19 cellular contexts compared by ENCODE assay signal in genomic region chr17:43528319-43528987, GRCh38. TPM values are rescaled to one million over a fixed set of nuclear protein-coding genes. Genes with fewer than 3 reads are reported as not detected.
DNase-seq lines count a peak whose midpoint lies in the region; ATAC-seq and TF ChIP-seq lines count a peak whose summit lies in the region.
"Had no signal": no experiment of that assay in that cellular context is flagged by ENCODE, and none has a peak within 500 bp of the region (broad histone marks: within the 10 kb centered on the region; RNA-seq: fewer than 3 reads in every experiment).

No MANE protein-coding gene starts in this region.

- 62 to 80% methylated on average over 8 to 13 of the region's 13 CpGs for WGBS in body of pancreas, 2 donors
- no CpG with 5 or more reads among the region's 13 CpGs for WGBS in H9 (ENCODE audit: extremely low coverage, insufficient read length, low lambda C conversion rate)

- peak; percentile 32 for DNase-seq in HuH-7 (ENCODE audit: low spot score)
- peak; percentile 57 to 71 (median 67) for DNase-seq in body of pancreas
- no peak for DNase-seq in left lobe of liver (ENCODE audit: low spot score)
- DNase-seq in sciatic nerve (ENCODE audit: low spot score): peak; percentile 61
- no peak for DNase-seq in T-helper 17 cell
- no peak for DNase-seq in H9
- DNase-seq in activated CD4-positive, alpha-beta T cell treated with anti-CD3 and anti-CD28 coated beads, Interleukin-2, amount 50 U/mL, for 1 hour: no peak
- DNase-seq: activated CD4-positive, alpha-beta memory T cell treated with anti-CD3 and anti-CD28 coated beads, Interleukin-2, amount 10 ng/mL, durations not matched to agents 7 days and 5 days; activated T-cell treated with anti-CD3 and anti-CD28 coated beads, Interleukin-2, amount 50 U/mL, for 72 hours; cortex of kidney; lower lobe of right lung; NCI-H1048; NCI-H774; SIG-M5; stimulated activated naive CD4-positive, alpha-beta T cell treated with Interleukin-2 at 50 U/mL for 16 hours had no signal

- TF ChIP-seq CTCF in body of pancreas (IDR thresholded peaks at IDR 0.05): no peak
- TF ChIP-seq CTCF in H9 (conservative IDR thresholded peaks at IDR 0.05): no peak

- H2BK20ac ChIP-seq in H9 (ENCODE audit: low read depth, low read length, poor library complexity, severe bottlenecking): no peak overlapping the region

- H3K23me2 ChIP-seq in H9 (ENCODE audit: insufficient read length, low read depth, low read length, poor library complexity, severe bottlenecking): no peaks in the 10 kb centered on the region

- H3K36me3 ChIP-seq in body of pancreas (replicated peaks in 1 of 2; ENCODE audit: insufficient read depth in 1 of 2, low read depth in 2 of 2): peaks cover 0 to 18% of the 10 kb centered on the region in 2 donors

- H3K9me3 Mint-ChIP-seq in H9: no peaks in the 10 kb centered on the region
- H3K9me3 Mint-ChIP-seq: activated CD4-positive, alpha-beta memory T cell treated with anti-CD3 and anti-CD28 coated beads, Interleukin-2, amount 10 ng/mL, durations not matched to agents 7 days and 5 days; activated T-cell treated with anti-CD3 and anti-CD28 coated beads, Interleukin-2, amount 50 U/mL, for 72 hours had no signal

- no peak overlapping the region for H3K18ac ChIP-seq in H9 (ENCODE audit: insufficient read length, low read depth, low read length)

- H2AFZ ChIP-seq in H9 (ENCODE audit: low read length): no peak overlapping the region

- peaks cover 39% of the 10 kb centered on the region for H3K4me1 ChIP-seq in body of pancreas
- peaks cover 11% of the 10 kb centered on the region; the same call in 1 of the 2 replicates for H3K4me1 ChIP-seq in H9 (ENCODE audit: insufficient read depth, low read length)

- H3K79me1 ChIP-seq in H9 (ENCODE audit: insufficient read depth, low read depth, low read length, poor library complexity, severe bottlenecking): no peaks in the 10 kb centered on the region

- H2AK5ac ChIP-seq in H9 (ENCODE audit: insufficient read length, low read length): no peak overlapping the region

- H3K27me3 ChIP-seq in body of pancreas (no peaks in the 10 kb centered on the region), H9 (ENCODE audit: insufficient read depth, low read length) (no peaks in the 10 kb centered on the region)

- no peak overlapping the region for H3K23ac ChIP-seq in H9 (ENCODE audit: insufficient read length, low read depth, low read length)

- H3K56ac ChIP-seq in H9 (ENCODE audit: insufficient read length, low read depth, low read length): no peak overlapping the region

- no peak overlapping the region for H4K8ac ChIP-seq in H9 (replicated peaks; ENCODE audit: insufficient read length, low read depth, low read length)

- H3K36me3 Mint-ChIP-seq in T-helper 17 cell (ENCODE audit: low read depth) (no peaks in the 10 kb centered on the region), H9 (ENCODE audit: insufficient read depth in 1 of 3, low read depth in 3 of 3) (peaks cover 30 to 75% (median 37%) of the 10 kb centered on the region in 3 experiments; a peak in 6 of 7 replicates)

- H3K27me3 Mint-ChIP-seq in T-helper 17 cell: no peaks in the 10 kb centered on the region
- H3K27me3 Mint-ChIP-seq in H9 (ENCODE audit: low read depth): peaks cover 31% of the 10 kb centered on the region
- H3K27me3 Mint-ChIP-seq: activated CD4-positive, alpha-beta memory T cell treated with anti-CD3 and anti-CD28 coated beads, Interleukin-2, amount 10 ng/mL, durations not matched to agents 7 days and 5 days; B cell had no signal

- H2BK120ac ChIP-seq in H9 (ENCODE audit: low read depth, low read length, poor library complexity, severe bottlenecking): no peak overlapping the region

- H4K20me1 ChIP-seq in H9 (ENCODE audit: control insufficient read depth, insufficient read depth, insufficient read length): no peaks in the 10 kb centered on the region

- H2BK15ac ChIP-seq in H9 (ENCODE audit: low read depth, low read length): no peak overlapping the region

- no peak overlapping the region for H3K4me3 ChIP-seq in body of pancreas
- H3K4me3 ChIP-seq: lower lobe of right lung, smooth muscle cell had no signal

- no peak overlapping the region for H3K4ac ChIP-seq in H9 (ENCODE audit: low read depth, low read length)

- H2BK5ac ChIP-seq in H9 (ENCODE audit: insufficient read length, low read length): no peak overlapping the region

- H4K91ac ChIP-seq in H9 (ENCODE audit: insufficient read length, low read depth, low read length): no peak overlapping the region

- no peak overlapping the region for H2BK12ac ChIP-seq in H9 (ENCODE audit: insufficient read length, low read depth, low read length)

- H3K4me1 Mint-ChIP-seq in T-helper 17 cell (peaks cover 2% of the 10 kb centered on the region), H9 (peaks cover 49 to 52% of the 10 kb centered on the region in 2 experiments)
- H3K4me1 Mint-ChIP-seq: activated CD4-positive, alpha-beta memory T cell treated with anti-CD3 and anti-CD28 coated beads, Interleukin-2, amount 10 ng/mL, durations not matched to agents 7 days and 5 days; B cell had no signal

- H4K5ac ChIP-seq in H9 (ENCODE audit: insufficient read length, low read depth, low read length): no peak overlapping the region

- intact Hi-C loops in body of pancreas (cut with DNase I): no loop called here
- intact Hi-C loops in sciatic nerve (cut with DNase I): no loop called here

- peak overlapping the region in 3 of 4 donors; percentile 57 to 83 (median 78) for H3K27ac ChIP-seq in body of pancreas
- no peak overlapping the region for H3K27ac ChIP-seq in H9 (ENCODE audit: insufficient read length, low read depth, low read length)
- H3K27ac ChIP-seq: lower lobe of right lung had no signal

- H3T11ph ChIP-seq in H9 (ENCODE audit: low read length): no peak overlapping the region

- H3K4me3 Mint-ChIP-seq in T-helper 17 cell (no peak overlapping the region), H9 (peak overlapping the region in 1 of 2 experiments; percentile 25; a peak in 1 of 5 replicates)
- H3K4me3 Mint-ChIP-seq: activated CD4-positive, alpha-beta memory T cell treated with anti-CD3 and anti-CD28 coated beads, Interleukin-2, amount 10 ng/mL, durations not matched to agents 7 days and 5 days; activated T-cell treated with anti-CD3 and anti-CD28 coated beads, Interleukin-2, amount 50 U/mL, for 72 hours; B cell had no signal

- peak in 2 of 3 donors; percentile 38 to 45 for TF ChIP-seq POLR2A in body of pancreas (IDR thresholded peaks at IDR 0.05)

- ATAC-seq in body of pancreas (peak; percentile 58), left lobe of liver (peak; percentile 65), sciatic nerve (no peak), T-helper 17 cell (no peak), HG02970 (IDR thresholded peaks at IDR 0.05; ENCODE audit: low FRiP score, unreplicated experiment) (no peak)
- ATAC-seq: activated T-cell treated with anti-CD3 and anti-CD28 coated beads, Interleukin-2, amount 50 U/mL, for 72 hours; esophagus mucosa; lower lobe of right lung had no signal

- H3K4me2 ChIP-seq in H9 (ENCODE audit: insufficient read depth, insufficient read length, low read length): no peak overlapping the region
- H3K4me2 ChIP-seq: smooth muscle cell had no signal

- no peak overlapping the region for H3K27ac Mint-ChIP-seq in T-helper 17 cell
- H3K27ac Mint-ChIP-seq in H9: peak overlapping the region in 1 of 3 experiments; percentile 97; a peak in 3 of 7 replicates
- H3K27ac Mint-ChIP-seq: activated CD4-positive, alpha-beta memory T cell treated with anti-CD3 and anti-CD28 coated beads, Interleukin-2, amount 10 ng/mL, durations not matched to agents 7 days and 5 days; activated T-cell treated with anti-CD3 and anti-CD28 coated beads, Interleukin-2, amount 50 U/mL, for 72 hours; B cell had no signal

- H3K9me3 ChIP-seq in body of pancreas (no peaks in the 10 kb centered on the region), T-helper 17 cell (ENCODE audit: control insufficient read depth, low read length, poor library complexity, severe bottlenecking) (no peaks in the 10 kb centered on the region), H9 (ENCODE audit: control insufficient read depth, low read depth, low read length) (no peaks in the 10 kb centered on the region)
- H3K9me3 ChIP-seq: lower lobe of right lung had no signal

- H3K79me2 ChIP-seq in H9 (ENCODE audit: insufficient read depth, low read length): no peaks in the 10 kb centered on the region

- H3K9ac ChIP-seq in H9 (ENCODE audit: extremely low read depth, insufficient read length, low read length): no peak overlapping the region

- H3K14ac ChIP-seq in H9 (ENCODE audit: insufficient read depth, low read length): no peak overlapping the region

RNA-seq across cellular contexts. Expression of gene ETV4, which starts 17.7 kb away (rescaled TPM):
- total RNA-seq in body of pancreas: 10 to 100 TPM in 1 of 2 donors, 1 to 10 TPM in 1; 6.2 to 28.7 TPM
- total RNA-seq in left lobe of liver: 0.65 TPM
- 7.1 TPM for total RNA-seq in sciatic nerve
- total RNA-seq in T-helper 17 cell: not detected
- 74.4 and 78.4 TPM in 2 replicates for total RNA-seq in H9 (2021)
- total RNA-seq: B cell had no signal

RNA-seq across cellular contexts. Expression of gene DHX8, which starts 44.7 kb away (rescaled TPM):
- 10 to 100 TPM; 12.2 to 19.4 TPM for total RNA-seq in body of pancreas
- 13.7 TPM for total RNA-seq in left lobe of liver
- total RNA-seq in sciatic nerve: 40.9 TPM
- total RNA-seq in T-helper 17 cell: 100 to 1,000 TPM in 1 of 2 donors, 10 to 100 TPM in 1; 79.3 to 103 TPM
- total RNA-seq in H9 (2021): 50.6 and 54.1 TPM in 2 replicates

Comparison
In these comparisons a context has a peak if more than half of its experiments do, and no peak if none do; other contexts are left out.
1. DNase-seq: peak in HuH-7 (single experiment), body of pancreas (4 of 4) and sciatic nerve (single experiment); none in left lobe of liver (single experiment), T-helper 17 cell (0 of 3), H9 (single experiment) and activated CD4-positive, alpha-beta T cell treated with anti-CD3 and anti-CD28 coated beads, Interleukin-2, amount 50 U/mL, for 1 hour (single experiment).
2. ATAC-seq: peak in body of pancreas (single experiment) and left lobe of liver (single experiment); none in sciatic nerve (single experiment), T-helper 17 cell (single experiment) and HG02970 (single experiment).